8 cellular contexts compared by ENCODE assay signal in the genomic region with DNA sequence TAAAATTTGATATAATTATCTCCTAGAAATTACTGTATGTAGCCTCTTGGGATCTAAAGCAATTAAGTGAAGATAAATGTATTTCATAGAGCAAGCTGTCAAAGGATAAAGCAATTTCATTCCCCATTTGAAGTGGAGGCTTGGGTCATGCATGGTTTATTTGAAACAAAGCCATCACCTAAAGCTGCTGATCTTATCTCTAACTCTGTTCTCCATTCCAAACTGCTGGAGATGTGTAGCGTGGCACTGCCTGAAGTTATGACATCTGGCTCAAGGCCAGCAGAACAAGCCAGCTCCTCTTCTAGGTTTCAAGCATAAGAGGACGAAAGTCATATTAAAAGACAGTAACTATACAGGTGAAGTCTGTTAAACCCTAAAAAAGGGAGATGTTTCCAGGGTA.
DNase-seq lines count a peak whose midpoint lies in the region; ATAC-seq and TF ChIP-seq lines count a peak whose summit lies in the region.

No MANE protein-coding gene starts in this region.

- intact Hi-C loops in Right ventricle myocardium inferior (cut with DNase I), result no loop called here
- intact Hi-C loops in cardiac septum (cut with DNase I), result no loop called here
- intact Hi-C loops in uterus (cut with DNase I; ENCODE audit: low total_unique reads), result no loop called here

- no peaks in the 10 kb centered on the region for H3K9me3 ChIP-seq in uterus

- DNase-seq in Right ventricle myocardium inferior (ENCODE audit: missing footprints) (no peak), cardiac septum (ENCODE audit: low spot score) (no peak), NCI-H2171 treated with DMSO at 0.1 percent for 48 hours (lab: John Stamatoyannopoulos, UW) (peak; percentile 87), glomerular visceral epithelial cell (ENCODE audit: extremely low spot score) (peak; percentile 18), uterus (peak in 1 of 2 donors; percentile 31)
- DNase-seq in central memory CD4-positive, alpha-beta T cell, result no peak
- no peak for DNase-seq in stimulated activated naive CD4-positive, alpha-beta T cell (lab: John Stamatoyannopoulos, UW)

- no peak for TF ChIP-seq POLR2A in uterus (IDR thresholded peaks at IDR 0.05)

- H3K4me1 ChIP-seq in uterus, result no peaks in the 10 kb centered on the region

- H3K36me3 ChIP-seq in uterus, result no peaks in the 10 kb centered on the region

- peak overlapping the region; percentile 38 to 61 for H3K27ac ChIP-seq in uterus

- H3K4me3 ChIP-seq in uterus, result no peak overlapping the region

- no peak for TF ChIP-seq CTCF in uterus (IDR thresholded peaks at IDR 0.05)

- peak; percentile 71 for ATAC-seq in Right ventricle myocardium inferior
- no peak for ATAC-seq in HG03196 (IDR thresholded peaks at IDR 0.05; ENCODE audit: unreplicated experiment)

- no peaks in the 10 kb centered on the region for H3K27me3 ChIP-seq in uterus

Comparison
In these comparisons a context has a peak if more than half of its experiments do, and no peak if none do; other contexts are left out.
1. DNase-seq: peak in NCI-H2171 treated with DMSO at 0.1 percent for 48 hours (single experiment) and glomerular visceral epithelial cell (single experiment); none in Right ventricle myocardium inferior (single experiment), cardiac septum (single experiment), central memory CD4-positive, alpha-beta T cell (single experiment) and stimulated activated naive CD4-positive, alpha-beta T cell (0 of 6).